In the genomic region with DNA sequence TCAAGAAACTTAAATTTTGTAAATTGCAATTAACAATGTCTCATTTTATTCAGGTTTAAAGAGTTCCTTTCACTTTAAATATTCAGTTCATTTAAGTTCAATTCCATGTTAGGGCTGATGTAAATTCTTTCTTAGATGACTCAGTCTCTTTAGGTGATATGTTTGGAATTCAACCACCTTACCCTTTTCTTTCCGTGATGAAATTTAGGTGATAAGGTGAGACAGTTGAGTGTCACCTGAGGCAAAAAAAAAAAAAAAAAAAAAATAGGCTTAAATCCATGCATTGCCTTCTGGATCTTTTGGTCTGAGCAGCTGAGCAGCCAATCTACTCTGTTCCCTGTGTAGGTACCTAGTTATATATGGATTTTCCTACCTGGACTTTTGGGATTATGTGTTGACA, we compare ENCODE assay signal across 24 cellular contexts.
"Had no signal": no experiment of that assay in that cellular context is flagged by ENCODE, and none has a peak within 500 bp of the region (broad histone marks: within the 10 kb centered on the region; RNA-seq: fewer than 3 reads in every experiment).

No MANE protein-coding gene starts in this region.

- H3K4me1 ChIP-seq: right atrium auricular region, spleen, upper lobe of right lung had no signal

- H3K4me3 Mint-ChIP-seq: activated B cell treated with CpG ODN at 0.5 μM for 24 hours; activated CD4-positive, alpha-beta T cell treated with anti-CD3 and anti-CD28 coated beads for 36 hours; activated naive CD4-positive, alpha-beta T cell treated with anti-CD3 and anti-CD28 coated beads for 36 hours; activated T-cell treated with anti-CD3 and anti-CD28 coated beads, Interleukin-2, amount 50 U/mL, for 4 hours; immature natural killer cell; natural killer cell treated with Interleukin-12 subunit alpha and Interleukin-12 subunit beta and Interleukin-15 and Interleukin-18, amount 100 ng/mL, for 72 hours; T-helper 17 cell had no signal

- H3K4me1 Mint-ChIP-seq: activated B cell treated with CpG ODN at 0.5 μM for 24 hours; activated CD4-positive, alpha-beta T cell treated with anti-CD3 and anti-CD28 coated beads for 36 hours; immature natural killer cell; T-helper 17 cell had no signal

- H3K9me3 Mint-ChIP-seq: activated B cell treated with CpG ODN at 0.5 μM for 24 hours; activated naive CD4-positive, alpha-beta T cell treated with anti-CD3 and anti-CD28 coated beads for 36 hours; activated T-cell treated with anti-CD3 and anti-CD28 coated beads, Interleukin-2, amount 50 U/mL, for 4 hours; immature natural killer cell; natural killer cell treated with Interleukin-12 subunit alpha and Interleukin-12 subunit beta and Interleukin-15 and Interleukin-18, amount 100 ng/mL, for 72 hours had no signal

- H3K27me3 Mint-ChIP-seq: activated CD4-positive, alpha-beta T cell treated with anti-CD3 and anti-CD28 coated beads for 36 hours; progenitor cell of endocrine pancreas; T-helper 17 cell had no signal

- H3K36me3 ChIP-seq: cardiac muscle cell, right atrium auricular region, spleen, thoracic aorta, upper lobe of right lung had no signal

- H3K36me3 Mint-ChIP-seq: immature natural killer cell; natural killer cell treated with Interleukin-12 subunit alpha and Interleukin-12 subunit beta and Interleukin-15 and Interleukin-18, amount 100 ng/mL, for 72 hours had no signal

- ATAC-seq: activated CD4-positive, alpha-beta T cell treated with anti-CD3 and anti-CD28 coated beads for 36 hours; activated T-cell treated with anti-CD3 and anti-CD28 coated beads, Interleukin-2, amount 50 U/mL, for 4 hours; left ventricle myocardium superior; natural killer cell treated with Interleukin-12 subunit alpha and Interleukin-12 subunit beta and Interleukin-15 and Interleukin-18, amount 100 ng/mL, for 72 hours; T-helper 17 cell; upper lobe of right lung had no signal

- H3K27me3 ChIP-seq: cardiac muscle cell, right atrium auricular region, spleen, upper lobe of right lung had no signal

- H3K4me3 ChIP-seq: cardiac muscle cell, right atrium auricular region, spleen, thoracic aorta, upper lobe of right lung had no signal

- H3K9me3 ChIP-seq: right atrium auricular region, spleen, thoracic aorta, upper lobe of right lung had no signal

- DNase-seq: activated B cell treated with CpG ODN at 0.5 μM for 24 hours; activated CD4-positive, alpha-beta T cell treated with anti-CD3 and anti-CD28 coated beads for 36 hours; activated CD4-positive, alpha-beta T cell treated with anti-CD3 and anti-CD28 coated beads, Interleukin-2, amount 50 U/mL, for 4 hours; activated CD8-positive, alpha-beta memory T cell treated with anti-CD3 and anti-CD28 coated beads, Interleukin-2, amount 50 U/mL, for 48 hours; activated effector memory CD4-positive, alpha-beta T cell treated with Interleukin-2 at 50 U/mL for 16 hours; activated naive CD4-positive, alpha-beta T cell treated with anti-CD3 and anti-CD28 coated beads for 36 hours; activated T-cell treated with anti-CD3 and anti-CD28 coated beads, Interleukin-2, amount 50 U/mL, for 4 hours; amygdala; cortex of kidney; erythroblast; foreskin melanocyte; immature natural killer cell; kidney glomerular epithelial cell; left ventricle myocardium superior; spleen; stimulated activated CD4-positive, alpha-beta T cell treated with anti-CD3 and anti-CD28 coated beads, Interleukin-4, amount 100 ng/mL, for 24 hours; stimulated activated naive CD4-positive, alpha-beta T cell treated with Interleukin-2 at 50 U/mL for 16 hours; T-helper 17 cell; upper lobe of right lung had no signal

- H3K27ac ChIP-seq: cardiac muscle cell, right atrium auricular region, spleen, thoracic aorta, upper lobe of right lung had no signal

- H3K27ac Mint-ChIP-seq: activated B cell treated with CpG ODN at 0.5 μM for 24 hours; activated CD4-positive, alpha-beta T cell treated with anti-CD3 and anti-CD28 coated beads for 36 hours; activated naive CD4-positive, alpha-beta T cell treated with anti-CD3 and anti-CD28 coated beads for 36 hours; immature natural killer cell; natural killer cell treated with Interleukin-12 subunit alpha and Interleukin-12 subunit beta and Interleukin-15 and Interleukin-18, amount 100 ng/mL, for 72 hours; progenitor cell of endocrine pancreas; T-helper 17 cell had no signal
